Comparison of ENCODE assay signal across 17 cellular contexts in the genomic region with DNA sequence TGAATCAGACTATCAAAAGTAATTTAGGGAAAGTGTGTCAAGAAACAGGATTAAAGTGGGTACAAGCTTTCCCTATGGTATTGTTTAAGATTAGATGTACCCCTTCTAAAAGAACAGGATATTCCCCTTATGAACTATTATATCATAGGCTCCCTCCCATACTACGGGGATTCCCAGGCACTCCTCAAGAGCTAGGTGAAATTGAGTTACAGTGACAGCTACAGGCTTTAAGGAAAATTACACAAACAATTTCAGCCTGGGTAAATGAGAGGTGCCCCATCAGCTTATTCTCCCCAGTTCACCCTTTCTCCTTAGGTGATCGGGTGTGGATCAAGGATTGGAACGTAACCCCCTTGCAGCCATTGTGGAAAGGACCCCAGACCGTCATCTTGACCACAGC.
DNase-seq lines count a peak whose midpoint lies in the region; TF ChIP-seq lines count a peak whose summit lies in the region.
"Had no signal": no experiment of that assay in that cellular context is flagged by ENCODE, and none has a peak within 500 bp of the region (broad histone marks: within the 10 kb centered on the region; RNA-seq: fewer than 3 reads in every experiment).

No MANE protein-coding gene starts in this region.

- no peaks in the 10 kb centered on the region for H3K36me3 ChIP-seq in GM06990 (ENCODE audit: control insufficient read depth, insufficient read depth, low read length)
- H3K36me3 ChIP-seq in OCI-LY3 (replicated peaks; ENCODE audit: low read depth, low read length): peaks cover 3% of the 10 kb centered on the region
- H3K36me3 ChIP-seq: BLaER1, tibial artery had no signal

- in situ Hi-C loops in GM13976 (cut with MboI; ENCODE audit: low sequenced_read_pairs, unreplicated experiment): no loop called here

- H3K4me3 ChIP-seq in GM06990 (replicated peaks; ENCODE audit: low read depth, low read length) (no peak overlapping the region), OCI-LY3 (ENCODE audit: low read length) (no peak overlapping the region)
- H3K4me3 ChIP-seq: BLaER1, tibial artery had no signal

- H3K4me1 ChIP-seq in OCI-LY3 (ENCODE audit: low read length): peaks cover 21% of the 10 kb centered on the region
- H3K4me1 ChIP-seq: tibial artery had no signal

- H3K79me2 ChIP-seq in OCI-LY3 (ENCODE audit: low read length): no peaks in the 10 kb centered on the region

- no peak overlapping the region for H3K9ac ChIP-seq in OCI-LY3 (ENCODE audit: low read length)
- H3K9ac ChIP-seq: BLaER1 had no signal

- TF ChIP-seq CTCF in GM06990 (IDR thresholded peaks at IDR 0.05; ENCODE audit: insufficient read depth, low read length, poor library complexity, severe bottlenecking) (peak; percentile 31), GM13976 (IDR thresholded peaks at IDR 0.05; ENCODE audit: borderline replicate concordance, control extremely low read depth, extremely low read depth, insufficient read depth, missing control alignments) (peak; percentile 18), OCI-LY3 (IDR thresholded peaks at IDR 0.05; ENCODE audit: low read depth, low read length) (peak; percentile 46)

- H3K27ac ChIP-seq in OCI-LY3 (ENCODE audit: low read length): no peak overlapping the region
- H3K27ac ChIP-seq: BLaER1, tibial artery had no signal

- H2AFZ ChIP-seq in OCI-LY3 (ENCODE audit: low read depth, low read length): no peak overlapping the region

- H4K20me1 ChIP-seq in OCI-LY3 (ENCODE audit: insufficient read depth, low read length): no peaks in the 10 kb centered on the region
- H4K20me1 ChIP-seq: BLaER1 had no signal

- peak overlapping the region; percentile 39; the same call in 1 of the 2 replicates for H3K4me2 ChIP-seq in OCI-LY3 (ENCODE audit: low read length)
- H3K4me2 ChIP-seq: BLaER1 had no signal

- no peaks in the 10 kb centered on the region for H3K27me3 ChIP-seq in GM06990 (replicated peaks; ENCODE audit: control insufficient read depth, insufficient read depth, low read length)
- H3K27me3 ChIP-seq in OCI-LY3 (ENCODE audit: low read depth, low read length): no peaks in the 10 kb centered on the region
- H3K27me3 ChIP-seq: BLaER1, tibial artery had no signal

- no peak for DNase-seq in GM06990 (ENCODE audit: extremely low read depth, insufficient read length)
- DNase-seq in GM13976 (ENCODE audit: low spot score): peak; percentile 6
- peak; percentile 3 for DNase-seq in globus pallidus (ENCODE audit: low spot score)
- no peak for DNase-seq in activated T-cell treated with anti-CD3 and anti-CD28 coated beads, Interleukin-2, amount 50 U/mL, for 1 hour
- no peak for DNase-seq in NCI-H2029 treated with DMSO at 0.1 percent for 48 hours (lab: John Stamatoyannopoulos, UW)
- no peak for DNase-seq in SHP77 (lab: John Stamatoyannopoulos, UW)
- DNase-seq: activated CD8-positive, alpha-beta memory T cell treated with anti-CD3 and anti-CD28 coated beads, Interleukin-2, amount 10 ng/mL, durations not matched to agents 7 days and 5 days; activated gamma-delta T cell; amygdala; cerebellar nuclear complex; DMS79 treated with DMSO at 0.1 percent for 48 hours; right cardiac atrium; stimulated activated CD4-positive, alpha-beta T cell treated with anti-CD3 and anti-CD28 coated beads, Interleukin-15, amount 100 ng/mL, for 24 hours; stimulated activated naive B cell treated with anti-CD40 and anti-IgM and Interleukin-4, amounts not matched to agents 10 μg/mL and 1 μg/mL and 100 μg/mL, for 72 hours; tibial artery had no signal

- no peaks in the 10 kb centered on the region for H3K9me3 ChIP-seq in OCI-LY3 (ENCODE audit: insufficient read depth, low read length)
- H3K9me3 ChIP-seq: BLaER1, tibial artery had no signal

Comparison
In these comparisons a context has a peak if more than half of its experiments do, and no peak if none do; other contexts are left out.
1. DNase-seq: peak in GM13976 (single experiment) and globus pallidus (single experiment); none in GM06990 (single experiment), activated T-cell treated with anti-CD3 and anti-CD28 coated beads, Interleukin-2, amount 50 U/mL, for 1 hour (single experiment), NCI-H2029 treated with DMSO at 0.1 percent for 48 hours (single experiment) and SHP77 (0 of 2).
2. Peak in every context shown above with its lines, with median percentiles within 50 percentile points of each other: CTCF ChIP-seq.